Comparison of ENCODE assay signal across 13 cellular contexts in genomic region chr11:75733346-75734107, GRCh38. TPM values are rescaled to one million over a fixed set of nuclear protein-coding genes. Genes with fewer than 3 reads are reported as not detected.
DNase-seq lines count a peak whose midpoint lies in the region; ATAC-seq and TF ChIP-seq lines count a peak whose summit lies in the region.
"Had no signal": no experiment of that assay in that cellular context is flagged by ENCODE, and none has a peak within 500 bp of the region (broad histone marks: within the 10 kb centered on the region; RNA-seq: fewer than 3 reads in every experiment).

No MANE protein-coding gene starts in this region.

- CTCF ChIA-PET in A673 (lab: Charles Lee), result no interaction called here

- POLR2A ChIA-PET in A673 (lab: Charles Lee; ENCODE audit: low non-redundant PET), result no interaction called here

- peak overlapping the region; percentile 22 for H3K9ac ChIP-seq in adipocyte (ENCODE audit: low read length)

- H3K36me3 ChIP-seq in A673 (ENCODE audit: insufficient read depth, low read length, poor library complexity, severe bottlenecking), result no peaks in the 10 kb centered on the region
- H3K36me3 ChIP-seq in adipocyte (ENCODE audit: control insufficient read depth, insufficient read depth, low read length, severe bottlenecking), result no peaks in the 10 kb centered on the region
- H3K36me3 ChIP-seq: upper lobe of left lung had no signal

- H3K27me3 ChIP-seq in A673 (replicated peaks; ENCODE audit: insufficient read depth, low read depth, low read length, poor library complexity) (no peaks in the 10 kb centered on the region), adipocyte (replicated peaks; ENCODE audit: control insufficient read depth, insufficient read depth, low read length) (no peaks in the 10 kb centered on the region)
- H3K27me3 ChIP-seq: upper lobe of left lung had no signal

- H3K9me3 ChIP-seq in A673 (ENCODE audit: low read depth, low read length, poor library complexity, severe bottlenecking), result no peaks in the 10 kb centered on the region
- H3K9me3 ChIP-seq in adipocyte (ENCODE audit: control insufficient read depth, low read length), result no peaks in the 10 kb centered on the region
- H3K9me3 ChIP-seq: upper lobe of left lung had no signal

- no peak overlapping the region for H3K27ac ChIP-seq in A673 (ENCODE audit: low read depth, low read length, poor library complexity, severe bottlenecking)

- BruUV-seq in A673 (replicated peaks; lab: Mats Ljungman, UMichigan), result no TSS peak

- no peak for TF ChIP-seq CTCF in A673 (conservative IDR thresholded peaks at IDR 0.05; ENCODE audit: low read depth, low read length)

- H3K4me1 ChIP-seq in A673 (ENCODE audit: insufficient read depth, low read length, poor library complexity, severe bottlenecking), result peaks cover 24% of the 10 kb centered on the region
- H3K4me1 ChIP-seq in adipocyte (ENCODE audit: control insufficient read depth, insufficient read depth, low read length), result peaks cover 30% of the 10 kb centered on the region

- peak; percentile 74 for ATAC-seq in GM18520 (IDR thresholded peaks at IDR 0.05; ENCODE audit: unreplicated experiment)
- ATAC-seq in HG03045 (IDR thresholded peaks at IDR 0.05; ENCODE audit: unreplicated experiment), result no peak

- intact Hi-C loops in A673 (cut with micrococcal nuclease; ENCODE audit: unreplicated experiment), result no loop called here

- H3K4me3 ChIP-seq in A673 (ENCODE audit: low read depth, low read length, poor library complexity, severe bottlenecking) (no peak overlapping the region), adipocyte (ENCODE audit: low read length) (no peak overlapping the region)
- H3K4me3 ChIP-seq: upper lobe of left lung had no signal

- DNase-seq in A673 (ENCODE audit: low spot score), result peak; percentile 70
- peak; percentile 25 for DNase-seq in adipocyte (ENCODE audit: low read depth)
- peak; percentile 43 for DNase-seq in medulla oblongata (ENCODE audit: extremely low spot score)
- no peak for DNase-seq in NCI-H526 treated with DMSO at 0.1 percent for 48 hours (lab: John Stamatoyannopoulos, UW)
- DNase-seq in NCI-H2081 (lab: John Stamatoyannopoulos, UW), result no peak
- DNase-seq in NCI-H748 treated with DMSO at 0.1 percent for 48 hours (lab: John Stamatoyannopoulos, UW), result no peak
- DNase-seq: activated T-cell treated with anti-CD3 and anti-CD28 coated beads, Interleukin-2, amount 50 U/mL, for 24 hours; DMS 273 treated with DMSO at 0.1 percent for 48 hours; stimulated activated CD4-positive, alpha-beta T cell treated with anti-CD3 and anti-CD28 coated beads, Interleukin-15, amount 100 ng/mL, for 24 hours had no signal

RNA-seq across cellular contexts. Expression of gene MOGAT2, which starts 15.9 kb away (rescaled TPM):
- total RNA-seq in A673 (2021), result not detected in 2 replicates
- total RNA-seq: kidney epithelial cell had no signal

RNA-seq across cellular contexts. Expression of gene DGAT2, which starts 35.1 kb away (rescaled TPM):
- total RNA-seq in A673 (2021), result 3.7 and 4.1 TPM in 2 replicates

Comparison
In these comparisons a context has a peak if more than half of its experiments do, and no peak if none do; other contexts are left out.
1. DNase-seq: peak in A673 (single experiment), adipocyte (single experiment) and medulla oblongata (single experiment); none in NCI-H526 treated with DMSO at 0.1 percent for 48 hours (single experiment), NCI-H2081 (0 of 2) and NCI-H748 treated with DMSO at 0.1 percent for 48 hours (single experiment).